Comparison of ENCODE assay signal across 9 cellular contexts in the genomic region with DNA sequence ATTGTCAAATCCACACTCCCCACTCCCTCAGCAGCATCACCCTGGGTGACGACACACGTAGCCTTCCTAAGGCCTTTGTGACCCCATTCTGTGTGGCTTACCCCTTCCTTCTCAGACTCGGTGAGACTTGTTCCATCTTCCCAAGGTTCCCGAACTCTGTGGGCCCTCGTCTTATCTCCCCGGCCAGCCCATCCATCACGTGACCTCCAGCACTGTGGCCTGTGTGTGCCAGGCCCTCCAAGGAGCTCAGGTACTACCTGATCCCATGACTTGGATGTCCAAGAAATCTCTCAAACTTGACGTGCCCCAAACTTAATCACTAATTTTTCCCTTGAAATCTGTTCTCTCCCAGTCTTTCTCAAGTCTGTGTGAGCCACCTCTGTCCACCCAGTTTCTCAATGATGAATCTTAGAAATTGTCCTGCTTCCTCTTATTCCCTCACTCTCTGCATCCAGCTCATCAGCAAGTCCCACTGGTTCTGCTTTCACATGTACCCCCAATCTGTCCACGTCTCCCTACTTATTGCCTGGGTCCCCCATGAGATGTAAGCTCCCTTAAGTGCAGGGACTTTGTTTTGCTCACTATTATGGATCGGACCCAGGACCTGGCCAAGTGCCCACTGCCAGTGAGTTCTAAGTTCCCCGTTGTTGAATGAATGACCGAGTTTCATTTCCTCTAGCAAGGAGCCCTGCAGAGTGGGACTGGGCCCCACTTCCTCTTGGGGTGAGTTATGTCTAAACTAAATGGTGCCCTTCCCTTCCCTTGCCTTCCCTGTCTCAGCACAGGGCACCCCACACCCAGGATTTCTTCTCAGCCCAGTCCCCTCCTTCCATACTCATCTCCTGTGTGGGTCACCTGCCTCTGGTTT.
DNase-seq lines count a peak whose midpoint lies in the region; ATAC-seq and TF ChIP-seq lines count a peak whose summit lies in the region.
"Had no signal": no experiment of that assay in that cellular context is flagged by ENCODE, and none has a peak within 500 bp of the region (broad histone marks: within the 10 kb centered on the region; RNA-seq: fewer than 3 reads in every experiment).

No MANE protein-coding gene starts in this region.

- peak; percentile 68 for DNase-seq in SIG-M5 (lab: John Stamatoyannopoulos, UW)
- no peak for DNase-seq in neural crest cell (ENCODE audit: low read depth, low spot score)
- DNase-seq in HAP-1 (ENCODE audit: low spot score in 2 of 2): no peak
- no peak for DNase-seq in NCI-H2029 (lab: John Stamatoyannopoulos, UW)
- no peak for DNase-seq in iPS-NIHi7 (ENCODE audit: extremely low spot score)
- DNase-seq in COR-L47 (lab: John Stamatoyannopoulos, UW): no peak
- DNase-seq: stimulated activated naive CD4-positive, alpha-beta T cell had no signal

- H3K9me3 Mint-ChIP-seq in neural crest cell: no peaks in the 10 kb centered on the region

- H3K27me3 Mint-ChIP-seq in neural crest cell (ENCODE audit: low read depth): no peaks in the 10 kb centered on the region

- H3K4me1 Mint-ChIP-seq in neural crest cell: no peaks in the 10 kb centered on the region

- H3K36me3 Mint-ChIP-seq in neural crest cell (ENCODE audit: low read depth): no peaks in the 10 kb centered on the region

- TF ChIP-seq CTCF in neural crest cell (conservative IDR thresholded peaks at IDR 0.05): no peak

- H3K9me3 ChIP-seq in HAP-1: no peaks in the 10 kb centered on the region

- no peaks in the 10 kb centered on the region for H3K36me3 ChIP-seq in HAP-1 (replicated peaks)

- no peak overlapping the region for H3K4me3 ChIP-seq in HAP-1

- H3K4me1 ChIP-seq in HAP-1: no peaks in the 10 kb centered on the region

- no peaks in the 10 kb centered on the region for H3K27me3 ChIP-seq in HAP-1 (ENCODE audit: low read depth)

- in situ Hi-C loops in HAP-1 (cut with MboI; ENCODE audit: low sequenced_read_pairs): no loop called here

- no peak overlapping the region for H3K4me3 Mint-ChIP-seq in neural crest cell

- peak overlapping the region; percentile 78 for H3K27ac Mint-ChIP-seq in neural crest cell (ENCODE audit: unreplicated experiment)

- ATAC-seq in GM19351 (IDR thresholded peaks at IDR 0.05; ENCODE audit: unreplicated experiment) (peak; percentile 87), HG03039 (IDR thresholded peaks at IDR 0.05; ENCODE audit: unreplicated experiment) (peak; percentile 51)
